Comparison of ENCODE assay signal across 21 cellular contexts in the genomic region with DNA sequence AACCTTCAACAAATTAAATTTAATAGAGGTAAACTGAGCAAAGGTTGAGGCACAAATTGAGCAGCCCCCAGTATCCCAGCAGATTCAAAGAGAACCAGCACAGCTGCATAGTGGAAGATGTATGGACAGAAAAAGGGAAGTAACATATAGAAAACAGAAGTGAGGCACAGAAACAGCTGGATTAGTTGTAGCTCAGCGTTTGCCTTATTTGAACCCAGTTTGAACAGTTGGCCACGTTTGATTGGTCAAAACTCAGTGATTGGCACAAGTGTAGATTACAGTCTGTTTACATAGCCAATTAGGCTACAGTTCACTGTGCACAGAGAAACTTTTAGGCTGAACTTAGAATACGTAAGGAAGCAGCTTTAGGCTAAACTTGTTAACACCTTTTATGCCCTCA.
"Had no signal": no experiment of that assay in that cellular context is flagged by ENCODE, and none has a peak within 500 bp of the region (broad histone marks: within the 10 kb centered on the region; RNA-seq: fewer than 3 reads in every experiment).

No MANE protein-coding gene starts in this region.

- ATAC-seq: gastroesophageal sphincter; left lobe of liver; naive thymus-derived CD4-positive, alpha-beta T cell; psoas muscle; right lobe of liver; stimulated activated memory B cell treated with anti-CD40 and anti-IgM and Interleukin-4, amounts not matched to agents 10 μg/mL and 1 μg/mL and 100 μg/mL, for 72 hours had no signal

- DNase-seq: dermis blood vessel endothelial cell; esophagus squamous epithelium; foreskin fibroblast; glutamatergic neuron; islet precursor cell; mammary epithelial cell; naive thymus-derived CD4-positive, alpha-beta T cell; nephron progenitor cell; psoas muscle; retina; right lobe of liver; spleen; stimulated activated CD4-positive, alpha-beta T cell treated with anti-CD3 and anti-CD28 coated beads, Interleukin-15, amount 100 ng/mL, for 24 hours; stimulated activated CD4-positive, alpha-beta T cell treated with anti-CD3 and anti-CD28 coated beads, Interleukin-1b, Interleukin-23, amount 100 ng/mL, for 48 hours; stimulated activated CD4-positive, alpha-beta T cell treated with anti-CD3 and anti-CD28 coated beads, Interleukin-4, amount 100 ng/mL, for 24 hours; stomach; substantia nigra; transverse colon had no signal
